32 cellular contexts compared by ENCODE assay signal in the genomic region with DNA sequence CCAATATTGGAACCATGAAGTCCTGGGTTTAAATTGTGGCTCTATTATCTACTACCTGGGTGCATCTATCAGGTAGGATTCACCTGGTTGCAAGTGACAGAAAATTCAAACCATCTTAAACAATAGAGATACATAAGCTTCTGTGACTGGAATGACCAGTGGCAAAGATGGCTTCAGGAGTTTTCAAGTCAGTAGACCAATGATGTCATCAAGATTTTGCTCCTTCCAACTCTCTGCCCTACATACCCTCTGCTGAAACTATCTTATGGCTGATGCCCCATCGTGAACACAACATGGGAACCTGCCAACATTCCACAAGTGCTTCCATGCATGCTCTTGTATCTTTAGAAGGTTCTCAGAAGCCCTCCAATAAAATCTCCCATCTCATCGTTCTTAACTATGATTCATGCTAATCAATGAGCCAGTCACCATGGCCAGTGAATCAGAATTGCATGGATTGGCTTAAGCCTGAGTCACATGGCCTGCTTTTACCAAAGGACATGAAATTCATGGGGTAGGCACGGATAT.
"Had no signal": no experiment of that assay in that cellular context is flagged by ENCODE, and none has a peak within 500 bp of the region (broad histone marks: within the 10 kb centered on the region; RNA-seq: fewer than 3 reads in every experiment).

No MANE protein-coding gene starts in this region.

- ATAC-seq: activated CD8-positive, alpha-beta T cell treated with anti-CD3 and anti-CD28 coated beads for 36 hours; activated naive CD4-positive, alpha-beta T cell treated with anti-CD3 and anti-CD28 coated beads, Interleukin-2, amount 50 U/mL, for 72 hours; activated T-cell treated with anti-CD3 and anti-CD28 coated beads, Interleukin-2, amount 50 U/mL, for 4 hours; activated T-cell treated with anti-CD3 and anti-CD28 coated beads, Interleukin-2, amount 50 U/mL, for 72 hours; activated T-helper 17 cell treated with anti-CD3 and anti-CD28 coated beads, Interleukin-2, amount 50 U/mL, for 72 hours; body of pancreas had no signal

- H3K9me3 ChIP-seq: adrenal gland, body of pancreas had no signal

- H3K4me1 ChIP-seq: adrenal gland, body of pancreas, breast epithelium had no signal

- H3K27me3 ChIP-seq: adrenal gland, body of pancreas, brain microvascular endothelial cell, breast epithelium had no signal

- H3K36me3 ChIP-seq: adrenal gland, brain microvascular endothelial cell, breast epithelium had no signal

- DNase-seq: activated B cell treated with CpG ODN at 0.5 μM for 24 hours; activated CD4-positive, alpha-beta memory T cell treated with anti-CD3 and anti-CD28 coated beads for 36 hours; activated CD4-positive, alpha-beta T cell treated with anti-CD3 and anti-CD28 coated beads for 4 hours; activated CD4-positive, alpha-beta T cell treated with anti-CD3 and anti-CD28 coated beads, Interleukin-2, amount 10 ng/mL, durations not matched to agents 24 days and 14 days; activated CD4-positive, alpha-beta T cell treated with anti-CD3 and anti-CD28 coated beads, Interleukin-2, amount 50 U/mL, for 1 hour; activated CD4-positive, alpha-beta T cell treated with anti-CD3 and anti-CD28 coated beads, Interleukin-2, amount 50 U/mL, for 4 hours; activated CD4-positive, CD25-positive, alpha-beta regulatory T cell treated with anti-CD3 and anti-CD28 coated beads, Interleukin-2, amount 50 U/mL, for 72 hours; activated CD8-positive, alpha-beta memory T cell treated with anti-CD3 and anti-CD28 coated beads, Interleukin-2, amount 50 U/mL, for 4 hours; activated CD8-positive, alpha-beta T cell treated with anti-CD3 and anti-CD28 coated beads for 36 hours; activated effector memory CD4-positive, alpha-beta T cell treated with anti-CD3 and anti-CD28 coated beads, Interleukin-2, amount 50 U/mL, for 16 hours; activated gamma-delta T cell treated with Interleukin-2 at 50 U/mL for 16 hours; activated naive CD4-positive, alpha-beta T cell; activated naive CD4-positive, alpha-beta T cell treated with anti-CD3 and anti-CD28 coated beads for 36 hours; activated naive CD4-positive, alpha-beta T cell treated with anti-CD3 and anti-CD28 coated beads, Interleukin-2, amount 50 U/mL, for 16 hours; activated naive CD8-positive, alpha-beta T cell treated with anti-CD3 and anti-CD28 coated beads for 36 hours; activated T-cell treated with anti-CD3 and anti-CD28 coated beads for 4 hours; activated T-cell treated with anti-CD3 and anti-CD28 coated beads, Interleukin-2, amount 50 U/mL, for 1 hour; activated T-cell treated with anti-CD3 and anti-CD28 coated beads, Interleukin-2, amount 50 U/mL, for 4 hours; activated T-cell treated with anti-CD3 and anti-CD28 coated beads, Interleukin-2, amount 50 U/mL, for 72 hours; adrenal gland; amniotic stem cell; aorta; body of pancreas; brain microvascular endothelial cell; central memory CD4-positive, alpha-beta T cell; T-helper 1 cell; T-helper 2 cell; T-helper 9 cell had no signal

- H3K4me3 ChIP-seq: adrenal gland, body of pancreas, breast epithelium had no signal

- H3K27ac ChIP-seq: adrenal gland, body of pancreas, brain microvascular endothelial cell, breast epithelium, VCaP had no signal
